8 cellular contexts compared by ENCODE assay signal in genomic region chr15:99343836-99344551, GRCh38.
DNase-seq lines count a peak whose midpoint lies in the region; ATAC-seq, FAIRE-seq and TF ChIP-seq lines count a peak whose summit lies in the region.

No MANE protein-coding gene starts in this region.

- peaks cover under 1% of the 10 kb centered on the region for H3K36me3 ChIP-seq in OCI-LY3 (replicated peaks; ENCODE audit: low read depth, low read length)

- CTCF ChIA-PET in CD4-positive, alpha-beta T cell (lab: Charles Lee), result interaction anchor here (0.7 to 2.2 kb wide), 3 partner anchors 9 to 360 kb away, joined by 3 to 17 read pairs (median 3); no protein-coding TSS in a partner anchor

- H3K4me1 ChIP-seq in OCI-LY3 (ENCODE audit: low read length), result peaks cover 13% of the 10 kb centered on the region

- no peak overlapping the region for H3K4me2 ChIP-seq in OCI-LY3 (ENCODE audit: low read length)

- H3K27me3 ChIP-seq in CD4-positive, alpha-beta T cell (ENCODE audit: control insufficient read depth, insufficient read depth, low read length), result no peaks in the 10 kb centered on the region
- no peaks in the 10 kb centered on the region for H3K27me3 ChIP-seq in OCI-LY3 (ENCODE audit: low read depth, low read length)

- DNase-seq in CD4-positive, alpha-beta T cell, result peak; percentile 33 to 64 (median 46)
- DNase-seq in activated naive CD4-positive, alpha-beta T cell treated with anti-CD3 and anti-CD28 coated beads, Interleukin-2, amount 50 U/mL, for 72 hours (ENCODE audit: low spot score in 2 of 2), result peak in 1 of 2 donors; percentile 16
- peak; percentile 12 for DNase-seq in inferior parietal cortex (ENCODE audit: extremely low spot score)
- DNase-seq in stimulated activated CD8-positive, alpha-beta memory T cell treated with anti-CD3 and anti-CD28 coated beads, Interleukin-7, amount 100 ng/mL, for 1 hour (ENCODE audit: low read depth in 2 of 2), result peak; percentile 4 to 26
- DNase-seq in NCI-H1436 treated with DMSO at 0.1 percent for 48 hours (lab: John Stamatoyannopoulos, UW), result no peak
- no peak for DNase-seq in GM12892 (ENCODE audit: insufficient read length)
- no peak for DNase-seq in lower leg skin (ENCODE audit: low spot score in 2 of 2)

- no peaks in the 10 kb centered on the region for H4K20me1 ChIP-seq in OCI-LY3 (ENCODE audit: insufficient read depth, low read length)

- no peaks in the 10 kb centered on the region for H3K9me3 ChIP-seq in CD4-positive, alpha-beta T cell (ENCODE audit: control insufficient read depth, low read length)
- H3K9me3 ChIP-seq in OCI-LY3 (ENCODE audit: insufficient read depth, low read length), result peaks cover under 1% of the 10 kb centered on the region; the same call in 1 of the 2 replicates

- H3K27ac ChIP-seq in CD4-positive, alpha-beta T cell (ENCODE audit: low read depth, low read length), result no peak overlapping the region
- no peak overlapping the region for H3K27ac ChIP-seq in OCI-LY3 (ENCODE audit: low read length)

- peak; percentile 83 for ATAC-seq in CD4-positive, alpha-beta T cell (ENCODE audit: poor library complexity)
- ATAC-seq in activated naive CD4-positive, alpha-beta T cell treated with anti-CD3 and anti-CD28 coated beads, Interleukin-2, amount 50 U/mL, for 72 hours, result peak; percentile 50 to 91

- intact Hi-C loops in CD4-positive, alpha-beta T cell (cut with DNase I, micrococcal nuclease), result loop anchor here (1.0 to 10.0 kb wide), 4 partner anchors 69 to 411 kb away; no protein-coding TSS in a partner anchor
- intact Hi-C loops in lower leg skin (cut with DNase I; ENCODE audit: low total_unique reads), result no loop called here

- no peak overlapping the region for H3K27ac Mint-ChIP-seq in CD4-positive, alpha-beta T cell
- H3K27ac Mint-ChIP-seq in activated naive CD4-positive, alpha-beta T cell treated with anti-CD3 and anti-CD28 coated beads, Interleukin-2, amount 50 U/mL, for 72 hours, result peak overlapping the region in 1 of 2 donors; percentile 18

- no peak overlapping the region for H3K4me3 Mint-ChIP-seq in CD4-positive, alpha-beta T cell

- WGBS in lower leg skin, 2 donors, result 70 to 78% methylated on average over 11 of the region's 11 CpGs

- H3K27me3 Mint-ChIP-seq in CD4-positive, alpha-beta T cell, result no peaks in the 10 kb centered on the region

- H3K4me3 ChIP-seq in OCI-LY3 (ENCODE audit: low read length), result no peak overlapping the region
- no peak overlapping the region for H3K4me3 ChIP-seq in lower leg skin (ENCODE audit: low read depth, poor library complexity, severe bottlenecking)

- POLR2A ChIA-PET in CD4-positive, alpha-beta T cell (lab: Charles Lee), result interaction anchor here (1.4 kb wide), 1 partner anchor 360 kb away, joined by 9 read pairs; no protein-coding TSS in a partner anchor

- no peaks in the 10 kb centered on the region for H3K4me1 Mint-ChIP-seq in CD4-positive, alpha-beta T cell (ENCODE audit: low read depth)

- H3K9ac ChIP-seq in OCI-LY3 (ENCODE audit: low read length), result no peak overlapping the region

- TF ChIP-seq CTCF in CD4-positive, alpha-beta T cell (IDR thresholded peaks at IDR 0.05), result peak; percentile 74
- TF ChIP-seq CTCF in OCI-LY3 (IDR thresholded peaks at IDR 0.05; ENCODE audit: low read depth, low read length) (peak; percentile 50), lower leg skin (IDR thresholded peaks at IDR 0.05) (no peak)

- H3K36me3 Mint-ChIP-seq in CD4-positive, alpha-beta T cell (ENCODE audit: low read depth), result no peaks in the 10 kb centered on the region
- H3K36me3 Mint-ChIP-seq in activated naive CD4-positive, alpha-beta T cell treated with anti-CD3 and anti-CD28 coated beads, Interleukin-2, amount 50 U/mL, for 72 hours, result no peaks in the 10 kb centered on the region

- H2AFZ ChIP-seq in OCI-LY3 (ENCODE audit: low read depth, low read length), result no peak overlapping the region

- FAIRE-seq in GM12892 (lab: Jason Lieb, UNC), result no peak

- no peak for TF ChIP-seq POLR2A in GM12892 (IDR thresholded peaks at IDR 0.05; ENCODE audit: low read depth, low read length)
- no peak for TF ChIP-seq POLR2A in lower leg skin (IDR thresholded peaks at IDR 0.05)

- H3K79me2 ChIP-seq in OCI-LY3 (ENCODE audit: low read length), result no peaks in the 10 kb centered on the region

- no peaks in the 10 kb centered on the region for H3K9me3 Mint-ChIP-seq in CD4-positive, alpha-beta T cell
- no peaks in the 10 kb centered on the region for H3K9me3 Mint-ChIP-seq in activated naive CD4-positive, alpha-beta T cell treated with anti-CD3 and anti-CD28 coated beads, Interleukin-2, amount 50 U/mL, for 72 hours

Comparison
In these comparisons a context has a peak if more than half of its experiments do, and no peak if none do; other contexts are left out.
1. DNase-seq: peak in CD4-positive, alpha-beta T cell (10 of 10), inferior parietal cortex (single experiment) and stimulated activated CD8-positive, alpha-beta memory T cell treated with anti-CD3 and anti-CD28 coated beads, Interleukin-7, amount 100 ng/mL, for 1 hour (2 of 2); none in NCI-H1436 treated with DMSO at 0.1 percent for 48 hours (single experiment), GM12892 (single experiment) and lower leg skin (0 of 2).
2. CTCF ChIP-seq: peak in CD4-positive, alpha-beta T cell (single experiment) and OCI-LY3 (single experiment); none in lower leg skin (0 of 3).